In genomic region chr17:6574689-6575595, GRCh38 we compare ENCODE assay signal across 9 cellular contexts. TPM values are rescaled to one million over a fixed set of nuclear protein-coding genes. Genes with fewer than 3 reads are reported as not detected.
DNase-seq lines count a peak whose midpoint lies in the region; ATAC-seq and TF ChIP-seq lines count a peak whose summit lies in the region.
"Had no signal": no experiment of that assay in that cellular context is flagged by ENCODE, and none has a peak within 500 bp of the region (broad histone marks: within the 10 kb centered on the region; RNA-seq: fewer than 3 reads in every experiment).

No MANE protein-coding gene starts in this region.

- no TSS peak for BruUV-seq in HCT116 (replicated peaks; lab: Mats Ljungman, UMichigan)

- no peak for TF ChIP-seq POLR2A in HCT116 (IDR thresholded peaks at IDR 0.05; ENCODE audit: borderline replicate concordance, extremely low read depth, insufficient read depth, insufficient read length)

- no peaks in the 10 kb centered on the region for H3K36me3 ChIP-seq in HCT116 (ENCODE audit: control insufficient read depth in 1 of 2, insufficient read depth in 2 of 2, low read length in 2 of 2)

- H3K4me3 ChIP-seq in AG10803 (ENCODE audit: low read length) (no peak overlapping the region), HCT116 (replicated peaks in 1 of 2; ENCODE audit: low read depth in 1 of 2, low read length in 2 of 2) (no peak overlapping the region), fibroblast of villous mesenchyme (ENCODE audit: low read depth, low read length) (no peak overlapping the region)
- H3K4me3 ChIP-seq: tibial artery had no signal

- intact Hi-C loops in HCT116 (cut with micrococcal nuclease), result no loop called here

- no peaks in the 10 kb centered on the region for H3K9me2 ChIP-seq in HCT116 (ENCODE audit: insufficient read depth)

- TF ChIP-seq RAD21 in HCT116 (IDR thresholded peaks at IDR 0.05; ENCODE audit: low read depth), result 0 out of 2 replicates have a peak, but pooled peaks have one; percentile 5

- RAD21 ChIA-PET in HCT116 (lab: Charles Lee; ENCODE audit: low non-redundant PET in 1 of 2, low total read pairs in 2 of 2, uncharacterized antibody in 2 of 2, unreplicated experiment in 2 of 2), result no interaction called here

- CTCF ChIA-PET in HCT116 (lab: Charles Lee), result interaction anchor here (0.9 kb wide), 1 partner anchor 102 kb away, joined by 3 read pairs; no protein-coding TSS in a partner anchor

- TF ChIP-seq CTCF in AG10803 (conservative IDR thresholded peaks at IDR 0.05; ENCODE audit: low read length) (peak; percentile 22), HCT116 (IDR thresholded peaks at IDR 0.05 in 2 of 3, conservative IDR thresholded peaks at IDR 0.05 in 1 of 3; ENCODE audit: borderline replicate concordance in 1 of 3, insufficient read depth in 1 of 3, low read depth in 2 of 3, low read length in 2 of 3) (no peak), fibroblast of villous mesenchyme (IDR thresholded peaks at IDR 0.05; ENCODE audit: insufficient read depth, low read depth, low read length) (no peak)

- H4K20me1 ChIP-seq in HCT116 (ENCODE audit: insufficient read depth), result no peaks in the 10 kb centered on the region

- peak; percentile 65 for DNase-seq in AG10803 (ENCODE audit: low read depth)
- no peak for DNase-seq in HCT116 (ENCODE audit: low read depth, low spot score)
- DNase-seq in activated CD4-positive, alpha-beta T cell treated with anti-CD3 and anti-CD28 coated beads, Interleukin-2, amount 50 U/mL, for 48 hours, result peak; percentile 46 to 59
- peak; percentile 36 for DNase-seq in fibroblast of villous mesenchyme (ENCODE audit: low read depth)
- peak; percentile 27 for DNase-seq in pulmonary artery endothelial cell (ENCODE audit: low read depth, low spot score)
- no peak for DNase-seq in NCI-H524 treated with DMSO at 0.1 percent for 48 hours (lab: John Stamatoyannopoulos, UW)
- DNase-seq in NCI-H1092 treated with DMSO at 0.1 percent for 48 hours (lab: John Stamatoyannopoulos, UW), result no peak
- DNase-seq in NCI-H1105 treated with DMSO at 0.1 percent for 48 hours (lab: John Stamatoyannopoulos, UW), result no peak

- POLR2A ChIA-PET in HCT116 (lab: Charles Lee), result no interaction called here

- no peaks in the 10 kb centered on the region for H3K79me2 ChIP-seq in HCT116 (ENCODE audit: insufficient read depth, low read length)

- no peak overlapping the region for H3K27ac ChIP-seq in HCT116 (ENCODE audit: low read depth, low read length)
- H3K27ac ChIP-seq: tibial artery had no signal

- H2AFZ ChIP-seq in HCT116 (ENCODE audit: low read depth, low read length, poor library complexity, severe bottlenecking), result no peak overlapping the region

- H3K4me1 ChIP-seq in HCT116 (ENCODE audit: control insufficient read depth in 1 of 2, insufficient read depth in 2 of 2, low read length in 2 of 2), result peaks cover 0 to 25% of the 10 kb centered on the region in 2 experiments; a peak in 3 of 4 replicates

- H3K9me3 ChIP-seq in HCT116 (ENCODE audit: control insufficient read depth in 1 of 2, insufficient read depth in 1 of 2, low read depth in 1 of 2, low read length in 2 of 2), result no peaks in the 10 kb centered on the region
- H3K9me3 ChIP-seq: tibial artery had no signal

- ATAC-seq in HCT116, result 0 out of 2 replicates have a peak, but pooled peaks have one; percentile 34

- H3K4me2 ChIP-seq in HCT116 (ENCODE audit: low read length), result peak overlapping the region; percentile 21; the same call in 1 of the 2 replicates

- no peaks in the 10 kb centered on the region for H3K27me3 ChIP-seq in HCT116 (ENCODE audit: insufficient read depth, low read length)
- H3K27me3 ChIP-seq: tibial artery had no signal

- no peak overlapping the region for H3K9ac ChIP-seq in HCT116 (ENCODE audit: low read length)

TF ChIP-seq in HCT116, 20 proteins besides CTCF, POLR2A, EP300 and RAD21:
- TF ChIP-seq EGR1 (IDR thresholded peaks at IDR 0.05; ENCODE audit: low read depth) (peak; percentile 34; the same call in 1 of the 2 replicates), ELF1 (IDR thresholded peaks at IDR 0.05; ENCODE audit: borderline replicate concordance, low read depth) (no peak), CBX3 (IDR thresholded peaks at IDR 0.05; ENCODE audit: low read depth) (no peak), EZH2phosphoT487 (IDR thresholded peaks at IDR 0.05; ENCODE audit: borderline replicate concordance) (no peak), ZNF274 (IDR thresholded peaks at IDR 0.05; ENCODE audit: low read depth, low read length) (no peak)

RNA-seq across cellular contexts. Expression of gene PITPNM3, which starts 18.6 kb away (rescaled TPM):
- 4.2 TPM for total RNA-seq in HCT116 (2021; ENCODE audit: unreplicated experiment)
- polyA plus RNA-seq in HCT116 (2012), result 4.0 and 4.2 TPM in 2 replicates
- total RNA-seq in fibroblast of villous mesenchyme, result under 0.01 and 0.64 TPM in 2 replicates
- 0.74 and 1.6 TPM in 2 replicates for total RNA-seq in pulmonary artery endothelial cell

Comparison
In these comparisons a context has a peak if more than half of its experiments do, and no peak if none do; other contexts are left out.
1. DNase-seq: peak in AG10803 (single experiment), activated CD4-positive, alpha-beta T cell treated with anti-CD3 and anti-CD28 coated beads, Interleukin-2, amount 50 U/mL, for 48 hours (2 of 2), fibroblast of villous mesenchyme (single experiment) and pulmonary artery endothelial cell (single experiment); none in HCT116 (single experiment), NCI-H524 treated with DMSO at 0.1 percent for 48 hours (single experiment), NCI-H1092 treated with DMSO at 0.1 percent for 48 hours (single experiment) and NCI-H1105 treated with DMSO at 0.1 percent for 48 hours (single experiment).